ENCODE assay signal across 1 cellular context in the genomic region with DNA sequence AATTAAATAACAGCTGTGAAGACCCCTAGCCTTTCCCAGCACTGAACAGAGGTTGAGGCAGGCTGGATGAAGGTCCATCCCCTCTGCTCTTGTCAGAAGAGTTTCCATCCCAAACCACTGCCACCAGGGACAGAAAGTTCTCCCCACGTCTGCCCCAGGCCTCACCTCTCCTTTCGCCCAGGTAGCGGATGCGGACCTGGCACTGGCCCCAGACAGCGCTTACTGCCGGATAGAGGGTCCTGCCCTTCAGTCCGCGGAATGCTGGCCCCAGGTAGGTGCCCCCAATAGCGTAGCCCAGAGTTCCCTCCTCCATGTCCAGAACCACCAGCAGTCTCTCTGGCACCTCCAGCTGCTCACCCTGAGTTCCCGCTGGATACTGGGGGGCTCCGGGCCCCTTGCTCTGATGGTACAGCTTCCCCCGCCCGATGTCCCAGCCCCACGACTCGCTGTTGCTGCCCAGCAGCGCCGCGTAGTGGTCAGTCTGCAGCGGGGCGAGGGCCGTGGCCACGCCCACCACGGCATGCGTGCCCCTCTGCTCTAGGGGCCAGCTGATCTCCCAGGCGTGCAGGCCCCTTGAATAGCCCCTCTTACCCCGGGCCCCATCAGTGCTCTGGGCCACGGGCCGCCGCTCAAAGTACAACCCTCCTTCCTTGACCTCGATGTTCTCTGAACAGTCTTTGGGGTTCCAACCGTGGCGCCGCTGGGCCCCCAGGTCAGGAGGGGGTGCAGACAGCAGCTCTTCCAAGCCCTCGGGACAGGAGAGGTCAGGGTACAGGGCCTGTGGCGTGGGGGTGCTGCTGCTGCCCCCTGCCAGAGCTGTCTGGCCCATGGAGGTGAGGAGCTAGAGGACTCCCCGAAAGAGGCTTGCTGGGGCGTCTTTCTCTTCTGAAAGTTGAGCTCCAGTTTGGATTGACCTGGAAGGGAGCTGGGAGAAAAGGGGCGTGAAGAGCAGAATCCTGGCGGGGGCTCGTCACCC.
TF ChIP-seq lines count a peak whose summit lies in the region.

No MANE protein-coding gene starts in this region.

TF ChIP-seq in HepG2, 621 proteins besides CTCF, POLR2A, EP300 and RAD21 (continued from another document and continues in another):
- TF ChIP-seq, protein P1, sequence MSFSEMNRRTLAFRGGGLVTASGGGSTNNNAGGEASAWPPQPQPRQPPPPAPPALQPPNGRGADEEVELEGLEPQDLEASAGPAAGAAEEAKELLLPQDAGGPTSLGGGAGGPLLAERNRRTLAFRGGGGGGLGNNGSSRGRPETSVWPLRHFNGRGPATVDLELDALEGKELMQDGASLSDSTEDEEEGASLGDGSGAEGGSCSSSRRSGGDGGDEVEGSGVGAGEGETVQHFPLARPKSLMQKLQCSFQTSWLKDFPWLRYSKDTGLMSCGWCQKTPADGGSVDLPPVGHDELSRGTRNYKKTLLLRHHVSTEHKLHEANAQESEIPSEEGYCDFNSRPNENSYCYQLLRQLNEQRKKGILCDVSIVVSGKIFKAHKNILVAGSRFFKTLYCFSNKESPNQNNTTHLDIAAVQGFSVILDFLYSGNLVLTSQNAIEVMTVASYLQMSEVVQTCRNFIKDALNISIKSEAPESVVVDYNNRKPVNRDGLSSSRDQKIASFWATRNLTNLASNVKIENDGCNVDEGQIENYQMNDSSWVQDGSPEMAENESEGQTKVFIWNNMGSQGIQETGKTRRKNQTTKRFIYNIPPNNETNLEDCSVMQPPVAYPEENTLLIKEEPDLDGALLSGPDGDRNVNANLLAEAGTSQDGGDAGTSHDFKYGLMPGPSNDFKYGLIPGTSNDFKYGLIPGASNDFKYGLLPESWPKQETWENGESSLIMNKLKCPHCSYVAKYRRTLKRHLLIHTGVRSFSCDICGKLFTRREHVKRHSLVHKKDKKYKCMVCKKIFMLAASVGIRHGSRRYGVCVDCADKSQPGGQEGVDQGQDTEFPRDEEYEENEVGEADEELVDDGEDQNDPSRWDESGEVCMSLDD (CRISPR knock-in tag; IDR thresholded peaks at IDR 0.05; ENCODE audit: borderline replicate concordance), result peak; percentile 76; the same call in 1 of the 2 replicates
- TF ChIP-seq KDM3A (CRISPR knock-in tag; IDR thresholded peaks at IDR 0.05; ENCODE audit: low read depth) (0 out of 2 replicates have a peak, but pooled peaks have one; percentile 18), ZBTB38 (CRISPR knock-in tag; IDR thresholded peaks at IDR 0.05) (peak; percentile 65; the same call in 1 of the 2 replicates), ZNF577 (CRISPR knock-in tag; IDR thresholded peaks at IDR 0.05; ENCODE audit: borderline replicate concordance, low read depth) (0 out of 2 replicates have a peak, but pooled peaks have one; percentile 41), PAX8 (CRISPR knock-in tag; IDR thresholded peaks at IDR 0.05; ENCODE audit: borderline replicate concordance) (peak; percentile 76; the same call in 1 of the 2 replicates), BORCS8-MEF2B (CRISPR knock-in tag; IDR thresholded peaks at IDR 0.05) (peak; percentile 32; the same call in 1 of the 2 replicates), AKAP8 (CRISPR knock-in tag; IDR thresholded peaks at IDR 0.05) (no peak; the same call in 1 of the 2 replicates), ETV6 (CRISPR knock-in tag; conservative IDR thresholded peaks at IDR 0.05) (no peak; the same call in 1 of the 2 replicates), ZNF564 (CRISPR knock-in tag; IDR thresholded peaks at IDR 0.05) (no peak), ZNF644 (CRISPR knock-in tag; IDR thresholded peaks at IDR 0.05; ENCODE audit: low read depth) (no peak), JARID2 (CRISPR knock-in tag; IDR thresholded peaks at IDR 0.05; ENCODE audit: insufficient replicate concordance) (no peak), ZNF7 (CRISPR knock-in tag; IDR thresholded peaks at IDR 0.05) (no peak; the same call in 1 of the 2 replicates), ZNF543 (CRISPR knock-in tag; IDR thresholded peaks at IDR 0.05) (peak; percentile 74; the same call in 1 of the 2 replicates), TAF15 (IDR thresholded peaks at IDR 0.05; ENCODE audit: low read depth, low read length, poor library complexity, severe bottlenecking) (peak; percentile 76), ZNF101 (CRISPR knock-in tag; IDR thresholded peaks at IDR 0.05; ENCODE audit: borderline replicate concordance, low read depth) (peak; percentile 82; the same call in 1 of the 2 replicates), NR2C2 (CRISPR knock-in tag; IDR thresholded peaks at IDR 0.05; ENCODE audit: borderline replicate concordance) (peak; percentile 60; the same call in 1 of the 2 replicates), PHF20 (CRISPR knock-in tag; IDR thresholded peaks at IDR 0.05) (peak; percentile 40; the same call in 1 of the 2 replicates), ZNF235 (CRISPR knock-in tag; IDR thresholded peaks at IDR 0.05; ENCODE audit: borderline replicate concordance) (0 out of 2 replicates have a peak, but pooled peaks have one; percentile 54), ZNF432 (CRISPR knock-in tag; IDR thresholded peaks at IDR 0.05; ENCODE audit: borderline replicate concordance) (no peak), TBL1XR1 (IDR thresholded peaks at IDR 0.05; ENCODE audit: borderline replicate concordance, low read length, partially characterized antibody) (no peak), YY1 (IDR thresholded peaks at IDR 0.05; ENCODE audit: insufficient read depth, insufficient replicate concordance, low read depth, low read length) (peak; percentile 51), ZNF546 (CRISPR knock-in tag; conservative IDR thresholded peaks at IDR 0.05) (no peak), ZSCAN22 (CRISPR knock-in tag; IDR thresholded peaks at IDR 0.05) (peak; percentile 31; the same call in 1 of the 2 replicates), YEATS2 (CRISPR knock-in tag; IDR thresholded peaks at IDR 0.05; ENCODE audit: borderline replicate concordance) (no peak; the same call in 1 of the 2 replicates), HNRNPH1 (optimal IDR thresholded peaks at IDR 0.05; ENCODE audit: low read depth, low read length) (peak; percentile 4), KLF9 (CRISPR knock-in tag; IDR thresholded peaks at IDR 0.05; ENCODE audit: low read depth) (peak; percentile 99), ZNF567 (CRISPR knock-in tag; IDR thresholded peaks at IDR 0.05; ENCODE audit: borderline replicate concordance) (peak; percentile 65; the same call in 1 of the 2 replicates), ZNF282 (IDR thresholded peaks at IDR 0.05; ENCODE audit: partially characterized antibody) (no peak), ZNF773 (CRISPR knock-in tag; IDR thresholded peaks at IDR 0.05; ENCODE audit: borderline replicate concordance) (peak; percentile 48; the same call in 1 of the 2 replicates), BRD4 (CRISPR knock-in tag; IDR thresholded peaks at IDR 0.05) (peak; percentile 62; the same call in 1 of the 2 replicates), EHMT2 (IDR thresholded peaks at IDR 0.05; ENCODE audit: borderline replicate concordance, low read depth, low read length) (no peak), JUN (CRISPR knock-in tag; IDR thresholded peaks at IDR 0.05) (no peak), TBX3 (IDR thresholded peaks at IDR 0.05; ENCODE audit: borderline replicate concordance) (no peak), ZNF263 (CRISPR knock-in tag; IDR thresholded peaks at IDR 0.05) (0 out of 2 replicates have a peak, but pooled peaks have one; percentile 29), MTA3 (CRISPR knock-in tag; IDR thresholded peaks at IDR 0.05) (no peak)
- TF ChIP-seq, protein P2, sequence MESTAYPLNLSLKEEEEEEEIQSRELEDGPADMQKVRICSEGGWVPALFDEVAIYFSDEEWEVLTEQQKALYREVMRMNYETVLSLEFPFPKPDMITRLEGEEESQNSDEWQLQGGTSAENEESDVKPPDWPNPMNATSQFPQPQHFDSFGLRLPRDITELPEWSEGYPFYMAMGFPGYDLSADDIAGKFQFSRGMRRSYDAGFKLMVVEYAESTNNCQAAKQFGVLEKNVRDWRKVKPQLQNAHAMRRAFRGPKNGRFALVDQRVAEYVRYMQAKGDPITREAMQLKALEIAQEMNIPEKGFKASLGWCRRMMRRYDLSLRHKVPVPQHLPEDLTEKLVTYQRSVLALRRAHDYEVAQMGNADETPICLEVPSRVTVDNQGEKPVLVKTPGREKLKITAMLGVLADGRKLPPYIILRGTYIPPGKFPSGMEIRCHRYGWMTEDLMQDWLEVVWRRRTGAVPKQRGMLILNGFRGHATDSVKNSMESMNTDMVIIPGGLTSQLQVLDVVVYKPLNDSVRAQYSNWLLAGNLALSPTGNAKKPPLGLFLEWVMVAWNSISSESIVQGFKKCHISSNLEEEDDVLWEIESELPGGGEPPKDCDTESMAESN (CRISPR knock-in tag; conservative IDR thresholded peaks at IDR 0.05), result 0 out of 2 replicates have a peak, but pooled peaks have one; percentile 16
- TF ChIP-seq, protein P3, sequence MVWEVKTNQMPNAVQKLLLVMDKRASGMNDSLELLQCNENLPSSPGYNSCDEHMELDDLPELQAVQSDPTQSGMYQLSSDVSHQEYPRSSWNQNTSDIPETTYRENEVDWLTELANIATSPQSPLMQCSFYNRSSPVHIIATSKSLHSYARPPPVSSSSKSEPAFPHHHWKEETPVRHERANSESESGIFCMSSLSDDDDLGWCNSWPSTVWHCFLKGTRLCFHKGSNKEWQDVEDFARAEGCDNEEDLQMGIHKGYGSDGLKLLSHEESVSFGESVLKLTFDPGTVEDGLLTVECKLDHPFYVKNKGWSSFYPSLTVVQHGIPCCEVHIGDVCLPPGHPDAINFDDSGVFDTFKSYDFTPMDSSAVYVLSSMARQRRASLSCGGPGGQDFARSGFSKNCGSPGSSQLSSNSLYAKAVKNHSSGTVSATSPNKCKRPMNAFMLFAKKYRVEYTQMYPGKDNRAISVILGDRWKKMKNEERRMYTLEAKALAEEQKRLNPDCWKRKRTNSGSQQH (CRISPR knock-in tag; IDR thresholded peaks at IDR 0.05; ENCODE audit: low read depth), result no peak
- TF ChIP-seq, protein P4, sequence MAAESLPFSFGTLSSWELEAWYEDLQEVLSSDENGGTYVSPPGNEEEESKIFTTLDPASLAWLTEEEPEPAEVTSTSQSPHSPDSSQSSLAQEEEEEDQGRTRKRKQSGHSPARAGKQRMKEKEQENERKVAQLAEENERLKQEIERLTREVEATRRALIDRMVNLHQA (CRISPR knock-in tag; IDR thresholded peaks at IDR 0.05), result no peak
- TF ChIP-seq, protein P5, sequence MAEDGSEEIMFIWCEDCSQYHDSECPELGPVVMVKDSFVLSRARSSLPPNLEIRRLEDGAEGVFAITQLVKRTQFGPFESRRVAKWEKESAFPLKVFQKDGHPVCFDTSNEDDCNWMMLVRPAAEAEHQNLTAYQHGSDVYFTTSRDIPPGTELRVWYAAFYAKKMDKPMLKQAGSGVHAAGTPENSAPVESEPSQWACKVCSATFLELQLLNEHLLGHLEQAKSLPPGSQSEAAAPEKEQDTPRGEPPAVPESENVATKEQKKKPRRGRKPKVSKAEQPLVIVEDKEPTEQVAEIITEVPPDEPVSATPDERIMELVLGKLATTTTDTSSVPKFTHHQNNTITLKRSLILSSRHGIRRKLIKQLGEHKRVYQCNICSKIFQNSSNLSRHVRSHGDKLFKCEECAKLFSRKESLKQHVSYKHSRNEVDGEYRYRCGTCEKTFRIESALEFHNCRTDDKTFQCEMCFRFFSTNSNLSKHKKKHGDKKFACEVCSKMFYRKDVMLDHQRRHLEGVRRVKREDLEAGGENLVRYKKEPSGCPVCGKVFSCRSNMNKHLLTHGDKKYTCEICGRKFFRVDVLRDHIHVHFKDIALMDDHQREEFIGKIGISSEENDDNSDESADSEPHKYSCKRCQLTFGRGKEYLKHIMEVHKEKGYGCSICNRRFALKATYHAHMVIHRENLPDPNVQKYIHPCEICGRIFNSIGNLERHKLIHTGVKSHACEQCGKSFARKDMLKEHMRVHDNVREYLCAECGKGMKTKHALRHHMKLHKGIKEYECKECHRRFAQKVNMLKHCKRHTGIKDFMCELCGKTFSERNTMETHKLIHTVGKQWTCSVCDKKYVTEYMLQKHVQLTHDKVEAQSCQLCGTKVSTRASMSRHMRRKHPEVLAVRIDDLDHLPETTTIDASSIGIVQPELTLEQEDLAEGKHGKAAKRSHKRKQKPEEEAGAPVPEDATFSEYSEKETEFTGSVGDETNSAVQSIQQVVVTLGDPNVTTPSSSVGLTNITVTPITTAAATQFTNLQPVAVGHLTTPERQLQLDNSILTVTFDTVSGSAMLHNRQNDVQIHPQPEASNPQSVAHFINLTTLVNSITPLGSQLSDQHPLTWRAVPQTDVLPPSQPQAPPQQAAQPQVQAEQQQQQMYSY (CRISPR knock-in tag; IDR thresholded peaks at IDR 0.05), result 0 out of 2 replicates have a peak, but pooled peaks have one; percentile 19
- TF ChIP-seq, protein P6, sequence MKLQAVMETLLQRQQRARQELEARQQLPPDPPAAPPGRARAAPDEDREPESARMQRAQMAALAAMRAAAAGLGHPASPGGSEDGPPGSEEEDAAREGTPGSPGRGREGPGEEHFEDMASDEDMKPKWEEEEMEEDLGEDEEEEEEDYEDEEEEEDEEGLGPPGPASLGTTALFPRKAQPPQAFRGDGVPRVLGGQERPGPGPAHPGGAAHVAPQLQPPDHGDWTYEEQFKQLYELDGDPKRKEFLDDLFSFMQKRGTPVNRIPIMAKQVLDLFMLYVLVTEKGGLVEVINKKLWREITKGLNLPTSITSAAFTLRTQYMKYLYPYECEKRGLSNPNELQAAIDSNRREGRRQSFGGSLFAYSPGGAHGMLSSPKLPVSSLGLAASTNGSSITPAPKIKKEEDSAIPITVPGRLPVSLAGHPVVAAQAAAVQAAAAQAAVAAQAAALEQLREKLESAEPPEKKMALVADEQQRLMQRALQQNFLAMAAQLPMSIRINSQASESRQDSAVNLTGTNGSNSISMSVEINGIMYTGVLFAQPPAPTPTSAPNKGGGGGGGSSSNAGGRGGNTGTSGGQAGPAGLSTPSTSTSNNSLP (IDR thresholded peaks at IDR 0.05; ENCODE audit: low read depth, low read length), result no peak
- TF ChIP-seq, protein P7, sequence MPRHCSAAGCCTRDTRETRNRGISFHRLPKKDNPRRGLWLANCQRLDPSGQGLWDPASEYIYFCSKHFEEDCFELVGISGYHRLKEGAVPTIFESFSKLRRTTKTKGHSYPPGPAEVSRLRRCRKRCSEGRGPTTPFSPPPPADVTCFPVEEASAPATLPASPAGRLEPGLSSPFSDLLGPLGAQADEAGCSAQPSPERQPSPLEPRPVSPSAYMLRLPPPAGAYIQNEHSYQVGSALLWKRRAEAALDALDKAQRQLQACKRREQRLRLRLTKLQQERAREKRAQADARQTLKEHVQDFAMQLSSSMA (CRISPR knock-in tag; IDR thresholded peaks at IDR 0.05), result no peak
- TF ChIP-seq, protein P8, sequence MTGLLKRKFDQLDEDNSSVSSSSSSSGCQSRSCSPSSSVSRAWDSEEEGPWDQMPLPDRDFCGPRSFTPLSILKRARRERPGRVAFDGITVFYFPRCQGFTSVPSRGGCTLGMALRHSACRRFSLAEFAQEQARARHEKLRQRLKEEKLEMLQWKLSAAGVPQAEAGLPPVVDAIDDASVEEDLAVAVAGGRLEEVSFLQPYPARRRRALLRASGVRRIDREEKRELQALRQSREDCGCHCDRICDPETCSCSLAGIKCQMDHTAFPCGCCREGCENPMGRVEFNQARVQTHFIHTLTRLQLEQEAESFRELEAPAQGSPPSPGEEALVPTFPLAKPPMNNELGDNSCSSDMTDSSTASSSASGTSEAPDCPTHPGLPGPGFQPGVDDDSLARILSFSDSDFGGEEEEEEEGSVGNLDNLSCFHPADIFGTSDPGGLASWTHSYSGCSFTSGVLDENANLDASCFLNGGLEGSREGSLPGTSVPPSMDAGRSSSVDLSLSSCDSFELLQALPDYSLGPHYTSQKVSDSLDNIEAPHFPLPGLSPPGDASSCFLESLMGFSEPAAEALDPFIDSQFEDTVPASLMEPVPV (CRISPR knock-in tag; IDR thresholded peaks at IDR 0.05), result no peak
- TF ChIP-seq, protein P9, sequence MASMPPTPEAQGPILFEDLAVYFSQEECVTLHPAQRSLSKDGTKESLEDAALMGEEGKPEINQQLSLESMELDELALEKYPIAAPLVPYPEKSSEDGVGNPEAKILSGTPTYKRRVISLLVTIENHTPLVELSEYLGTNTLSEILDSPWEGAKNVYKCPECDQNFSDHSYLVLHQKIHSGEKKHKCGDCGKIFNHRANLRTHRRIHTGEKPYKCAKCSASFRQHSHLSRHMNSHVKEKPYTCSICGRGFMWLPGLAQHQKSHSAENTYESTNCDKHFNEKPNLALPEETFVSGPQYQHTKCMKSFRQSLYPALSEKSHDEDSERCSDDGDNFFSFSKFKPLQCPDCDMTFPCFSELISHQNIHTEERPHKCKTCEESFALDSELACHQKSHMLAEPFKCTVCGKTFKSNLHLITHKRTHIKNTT (CRISPR knock-in tag; IDR thresholded peaks at IDR 0.05), result no peak
